10 cellular contexts compared by ENCODE assay signal in the genomic region with DNA sequence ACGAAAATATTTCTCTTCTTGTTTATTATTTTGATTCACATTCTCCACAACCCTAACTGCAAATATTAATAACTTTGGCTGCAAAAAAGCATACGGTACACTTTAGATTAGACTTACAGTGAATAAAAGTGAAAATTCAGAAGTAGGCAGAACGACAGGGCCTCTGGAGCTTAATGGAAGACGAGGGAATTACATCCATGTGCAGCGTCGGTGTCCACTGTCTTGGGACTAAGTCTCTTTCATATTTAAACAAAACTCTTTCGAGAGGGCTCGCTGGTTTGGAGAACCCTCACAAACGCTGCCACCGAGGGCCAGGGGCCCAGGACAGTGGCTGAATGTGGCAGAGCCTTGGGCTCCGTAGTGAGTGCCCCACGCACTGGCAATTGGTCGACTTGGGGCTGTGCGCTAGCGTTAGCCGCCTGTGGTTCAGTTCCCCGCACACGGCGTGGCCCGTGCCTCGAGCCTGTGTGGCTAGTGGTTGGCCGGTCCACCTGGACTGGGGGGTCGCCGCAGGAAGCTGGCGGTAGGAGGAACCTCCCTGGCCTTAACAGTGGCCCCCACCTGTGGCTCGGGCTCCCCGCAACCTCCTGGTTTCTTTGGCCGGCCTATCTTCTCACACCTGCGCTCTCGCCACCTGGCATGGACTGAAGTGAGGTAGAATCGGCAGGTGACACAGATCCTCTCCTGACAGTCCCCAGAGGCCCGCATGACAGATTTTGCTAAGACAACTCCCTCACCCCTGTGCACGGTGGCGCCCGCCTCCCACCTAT. TPM values are rescaled to one million over a fixed set of nuclear protein-coding genes. Genes with fewer than 3 reads are reported as not detected.
DNase-seq lines count a peak whose midpoint lies in the region; ATAC-seq, FAIRE-seq and TF ChIP-seq lines count a peak whose summit lies in the region.
"Had no signal": no experiment of that assay in that cellular context is flagged by ENCODE, and none has a peak within 500 bp of the region (broad histone marks: within the 10 kb centered on the region; RNA-seq: fewer than 3 reads in every experiment).

No MANE protein-coding gene starts in this region.

- H3K4me1 Mint-ChIP-seq in activated CD4-positive, alpha-beta T cell treated with anti-CD3 and anti-CD28 coated beads for 36 hours = peaks cover 52% of the 10 kb centered on the region

- H3K36me3 ChIP-seq in esophagus muscularis mucosa (no peaks in the 10 kb centered on the region), small intestine (ENCODE audit: control insufficient read depth in 2 of 2, insufficient read depth in 2 of 2, low read length in 2 of 2) (no peaks in the 10 kb centered on the region)
- H3K36me3 ChIP-seq: thyroid gland had no signal

- no peak overlapping the region for H3K27ac Mint-ChIP-seq in activated CD4-positive, alpha-beta T cell treated with anti-CD3 and anti-CD28 coated beads for 36 hours

- peaks cover 2% of the 10 kb centered on the region for H3K36me3 Mint-ChIP-seq in activated CD4-positive, alpha-beta T cell treated with anti-CD3 and anti-CD28 coated beads for 36 hours (ENCODE audit: low read depth)

- no peak for ATAC-seq in activated CD4-positive, alpha-beta T cell treated with anti-CD3 and anti-CD28 coated beads for 36 hours
- no peak for ATAC-seq in HG02588 (IDR thresholded peaks at IDR 0.05; ENCODE audit: unreplicated experiment)

- POLR2A ChIA-PET in activated CD4-positive, alpha-beta T cell treated with anti-CD3 and anti-CD28 coated beads for 36 hours (lab: Charles Lee) = no interaction called here

- H3K27me3 Mint-ChIP-seq in activated CD4-positive, alpha-beta T cell treated with anti-CD3 and anti-CD28 coated beads for 36 hours = peaks cover 89% of the 10 kb centered on the region

- no peak for TF ChIP-seq EP300 in esophagus muscularis mucosa (IDR thresholded peaks at IDR 0.05)

- intact Hi-C loops in activated CD4-positive, alpha-beta T cell treated with anti-CD3 and anti-CD28 coated beads for 36 hours (cut with DNase I, micrococcal nuclease) = loop anchor here in 1 of 2 experiments (5.0 kb wide), 1 partner anchor 931 kb away; no protein-coding TSS in a partner anchor
- intact Hi-C loops in esophagus muscularis mucosa (cut with DNase I) = no loop called here

- H3K27me3 ChIP-seq in esophagus muscularis mucosa = peaks cover 18 to 100% (median 85%) of the 10 kb centered on the region in 4 donors
- peaks cover 16 to 81% of the 10 kb centered on the region in 2 donors for H3K27me3 ChIP-seq in small intestine (ENCODE audit: control insufficient read depth in 2 of 2, insufficient read depth in 2 of 2, low read length in 2 of 2)

- H3K9me3 ChIP-seq in esophagus muscularis mucosa (no peaks in the 10 kb centered on the region), small intestine (ENCODE audit: control insufficient read depth, low read depth) (no peaks in the 10 kb centered on the region)
- H3K9me3 ChIP-seq: thyroid gland had no signal

- no peaks in the 10 kb centered on the region for H3K9me3 Mint-ChIP-seq in activated CD4-positive, alpha-beta T cell treated with anti-CD3 and anti-CD28 coated beads for 36 hours (ENCODE audit: low read depth)

- peak; percentile 6 for DNase-seq in activated CD4-positive, alpha-beta T cell treated with anti-CD3 and anti-CD28 coated beads for 36 hours
- no peak for DNase-seq in activated CD4-positive, alpha-beta T cell treated with anti-CD3 and anti-CD28 coated beads, Interleukin-2, amount 50 U/mL, for 48 hours
- DNase-seq in NCI-H345 (lab: John Stamatoyannopoulos, UW) (peak; percentile 93), esophagus muscularis mucosa (ENCODE audit: extremely low spot score) (no peak), small intestine (peak; percentile 30)
- no peak for DNase-seq in activated CD4-positive, CD25-positive, alpha-beta regulatory T cell (lab: John Stamatoyannopoulos, UW)
- DNase-seq in stimulated activated CD8-positive, alpha-beta memory T cell treated with anti-CD3 and anti-CD28 coated beads, Interleukin-4, amount 100 ng/mL, for 48 hours = no peak

- peaks cover 63 to 79% (median 72%) of the 10 kb centered on the region in 4 donors for H3K4me1 ChIP-seq in esophagus muscularis mucosa
- H3K4me1 ChIP-seq in small intestine (ENCODE audit: control insufficient read depth in 2 of 2, insufficient read depth in 1 of 2, low read depth in 1 of 2, low read length in 1 of 2) = peaks cover 2 to 8% of the 10 kb centered on the region in 2 donors

- no peak for TF ChIP-seq POLR2A in esophagus muscularis mucosa (IDR thresholded peaks at IDR 0.05; ENCODE audit: low read depth)

- CTCF ChIA-PET in activated CD4-positive, alpha-beta T cell treated with anti-CD3 and anti-CD28 coated beads for 36 hours (lab: Charles Lee) = interaction anchor here (0.5 to 1.0 kb wide), 2 partner anchors 8 to 1491 kb away, joined by 3 read pairs; no protein-coding TSS in a partner anchor

- H3K4me3 Mint-ChIP-seq in activated CD4-positive, alpha-beta T cell treated with anti-CD3 and anti-CD28 coated beads for 36 hours = peak overlapping the region; percentile 11

- no peak for FAIRE-seq in small intestine (lab: Jason Lieb, UNC)
- FAIRE-seq: D721Med had no signal

- no peak overlapping the region for H3K27ac ChIP-seq in esophagus muscularis mucosa (replicated peaks in 1 of 4)
- H3K27ac ChIP-seq in small intestine (ENCODE audit: low read depth in 1 of 2, low read length in 1 of 2) = no peak overlapping the region
- H3K27ac ChIP-seq: thyroid gland had no signal

- no peak for TF ChIP-seq CTCF in esophagus muscularis mucosa (IDR thresholded peaks at IDR 0.05)

- peak overlapping the region; percentile 40 to 48 (median 44) for H3K4me3 ChIP-seq in esophagus muscularis mucosa
- H3K4me3 ChIP-seq in small intestine (ENCODE audit: low read depth in 1 of 2, low read length in 2 of 2) = peak overlapping the region in 1 of 2 donors; percentile 37

- WGBS in esophagus muscularis mucosa = 14% methylated on average over 27 of the region's 35 CpGs
- WGBS in small intestine, 3 donors = 2 to 9% (median 7%) methylated on average over 31 to 35 of the region's 35 CpGs

RNA-seq across cellular contexts. Expression of a gene that starts 0.7 kb away (rescaled TPM):
- not detected for total RNA-seq in activated CD4-positive, alpha-beta T cell treated with anti-CD3 and anti-CD28 coated beads for 36 hours
- 1 to 10 TPM in 1 of 4 donors, under 1 TPM in 3; 0.50 to 2.1 (median 0.77) TPM for total RNA-seq in esophagus muscularis mucosa
- under 1 TPM in 1 of 3 donors, not detected in 2; 0.03 TPM for polyA plus RNA-seq in small intestine

Comparison
In these comparisons a context has a peak if more than half of its experiments do, and no peak if none do; other contexts are left out.
1. DNase-seq: peak in activated CD4-positive, alpha-beta T cell treated with anti-CD3 and anti-CD28 coated beads for 36 hours (single experiment), NCI-H345 (single experiment) and small intestine (single experiment); none in activated CD4-positive, alpha-beta T cell treated with anti-CD3 and anti-CD28 coated beads, Interleukin-2, amount 50 U/mL, for 48 hours (0 of 2), esophagus muscularis mucosa (single experiment), activated CD4-positive, CD25-positive, alpha-beta regulatory T cell (0 of 4) and stimulated activated CD8-positive, alpha-beta memory T cell treated with anti-CD3 and anti-CD28 coated beads, Interleukin-4, amount 100 ng/mL, for 48 hours (single experiment).